In genomic region chr2:62302763-62303435, GRCh38 we compare ENCODE assay signal across 21 cellular contexts.
DNase-seq lines count a peak whose midpoint lies in the region; FAIRE-seq and TF ChIP-seq lines count a peak whose summit lies in the region.
"Had no signal": no experiment of that assay in that cellular context is flagged by ENCODE, and none has a peak within 500 bp of the region (broad histone marks: within the 10 kb centered on the region; RNA-seq: fewer than 3 reads in every experiment).

No MANE protein-coding gene starts in this region.

- H2BK15ac ChIP-seq in neuronal stem cell (ENCODE audit: low read length), result no peak overlapping the region

- no peaks in the 10 kb centered on the region for H4K20me1 ChIP-seq in osteoblast (ENCODE audit: insufficient read depth, low read length)

- H3K4me3 Mint-ChIP-seq in activated CD4-positive, alpha-beta T cell treated with anti-CD3 and anti-CD28 coated beads, Interleukin-2, amount 10 ng/mL, durations not matched to agents 24 days and 14 days, result peak overlapping the region; percentile 2
- H3K4me3 Mint-ChIP-seq in activated naive CD8-positive, alpha-beta T cell, result peak overlapping the region; percentile 68
- H3K4me3 Mint-ChIP-seq: brain had no signal

- peaks cover 55% of the 10 kb centered on the region for H3K4me1 Mint-ChIP-seq in activated CD4-positive, alpha-beta T cell treated with anti-CD3 and anti-CD28 coated beads, Interleukin-2, amount 10 ng/mL, durations not matched to agents 24 days and 14 days
- peaks cover 75% of the 10 kb centered on the region for H3K4me1 Mint-ChIP-seq in activated naive CD8-positive, alpha-beta T cell (ENCODE audit: low read depth)

- H3K23ac ChIP-seq in neuronal stem cell (ENCODE audit: low read depth, low read length, poor library complexity), result peak overlapping the region; percentile 29

- H2AFZ ChIP-seq in neuronal stem cell (ENCODE audit: low read length), result no peak overlapping the region
- no peak overlapping the region for H2AFZ ChIP-seq in osteoblast (ENCODE audit: low read length)

- H3K36me3 ChIP-seq in neuronal stem cell (replicated peaks in 1 of 2; ENCODE audit: control insufficient read depth in 2 of 2, insufficient read depth in 2 of 2, low read length in 2 of 2) (no peaks in the 10 kb centered on the region), osteoblast (ENCODE audit: insufficient read depth, low read length) (no peaks in the 10 kb centered on the region)
- H3K36me3 ChIP-seq: suprapubic skin had no signal

- peak overlapping the region; percentile 94 for H3K27ac Mint-ChIP-seq in activated CD4-positive, alpha-beta T cell treated with anti-CD3 and anti-CD28 coated beads, Interleukin-2, amount 10 ng/mL, durations not matched to agents 24 days and 14 days
- peak overlapping the region; percentile 99 for H3K27ac Mint-ChIP-seq in activated naive CD8-positive, alpha-beta T cell
- H3K27ac Mint-ChIP-seq: brain had no signal

- H3K4me1 ChIP-seq in neuronal stem cell (ENCODE audit: control insufficient read depth in 2 of 2, insufficient read depth in 1 of 2, low read depth in 1 of 2, low read length in 2 of 2), result peaks cover 14 to 23% of the 10 kb centered on the region in 2 donors
- peaks cover 4% of the 10 kb centered on the region for H3K4me1 ChIP-seq in osteoblast (ENCODE audit: insufficient read depth, low read length)

- no peak overlapping the region for H2BK120ac ChIP-seq in neuronal stem cell (ENCODE audit: low read depth, low read length)

- peaks cover 1% of the 10 kb centered on the region for H3K27me3 Mint-ChIP-seq in activated CD4-positive, alpha-beta T cell treated with anti-CD3 and anti-CD28 coated beads, Interleukin-2, amount 10 ng/mL, durations not matched to agents 24 days and 14 days
- no peaks in the 10 kb centered on the region for H3K27me3 Mint-ChIP-seq in activated naive CD8-positive, alpha-beta T cell

- H4K8ac ChIP-seq in neuronal stem cell (ENCODE audit: low read depth, low read length), result no peak overlapping the region

- no peaks in the 10 kb centered on the region for H3K79me1 ChIP-seq in neuronal stem cell (ENCODE audit: low read depth, low read length)

- H3K9me3 Mint-ChIP-seq in activated CD4-positive, alpha-beta T cell treated with anti-CD3 and anti-CD28 coated beads, Interleukin-2, amount 10 ng/mL, durations not matched to agents 24 days and 14 days, result no peaks in the 10 kb centered on the region
- H3K9me3 Mint-ChIP-seq in activated naive CD8-positive, alpha-beta T cell (ENCODE audit: low read depth), result peaks cover 4% of the 10 kb centered on the region

- no peak for DNase-seq in activated CD4-positive, alpha-beta T cell treated with anti-CD3 and anti-CD28 coated beads, Interleukin-2, amount 10 ng/mL, durations not matched to agents 24 days and 14 days
- no peak for DNase-seq in activated CD4-positive, alpha-beta T cell treated with anti-CD3 and anti-CD28 coated beads for 4 hours
- no peak for DNase-seq in GM19239 (ENCODE audit: insufficient read length, low spot score)
- no peak for DNase-seq in neuronal stem cell (ENCODE audit: low spot score)
- DNase-seq in ecto neural progenitor cell (ENCODE audit: low spot score), result no peak
- no peak for DNase-seq in AG08395 (ENCODE audit: low spot score)
- DNase-seq in osteoblast (ENCODE audit: insufficient read length, low spot score, missing footprints), result no peak
- DNase-seq: activated CD4-positive, alpha-beta T cell treated with anti-CD3 and anti-CD28 coated beads, Interleukin-2, amount 50 U/mL, for 1 hour; activated effector memory CD4-positive, alpha-beta T cell treated with Interleukin-2 at 50 U/mL for 16 hours; DMS53; posterior cingulate gyrus; SK-N-SH; stimulated activated CD4-positive, alpha-beta T cell treated with anti-CD3 and anti-CD28 coated beads, Interleukin-2, amount 100 ng/mL, for 48 hours had no signal

- intact Hi-C loops in activated CD4-positive, alpha-beta T cell treated with anti-CD3 and anti-CD28 coated beads, Interleukin-2, amount 10 ng/mL, durations not matched to agents 24 days and 14 days (cut with micrococcal nuclease), result loop anchor here (10.0 kb wide), 2 partner anchors 402 to 1288 kb away; partner anchors contain the start of genes EHBP1, PEX13 and PUS10

- peak overlapping the region; percentile 57 for H2AK5ac ChIP-seq in neuronal stem cell (ENCODE audit: low read depth, low read length)

- H3K4me3 ChIP-seq in neuronal stem cell (ENCODE audit: low read length in 2 of 2), result no peak overlapping the region
- H3K4me3 ChIP-seq in osteoblast (ENCODE audit: insufficient read depth, low read length), result no peak overlapping the region
- H3K4me3 ChIP-seq: coronary artery, lung, suprapubic skin had no signal

- H3K18ac ChIP-seq in neuronal stem cell (ENCODE audit: low read length), result peak overlapping the region; percentile 36

- H3K14ac ChIP-seq in neuronal stem cell (ENCODE audit: low read length), result no peak overlapping the region

- no peak overlapping the region for H2BK5ac ChIP-seq in neuronal stem cell (ENCODE audit: low read length)

- peak overlapping the region; percentile 51 for H3K9ac ChIP-seq in neuronal stem cell (ENCODE audit: low read depth, low read length, poor library complexity)
- H3K9ac ChIP-seq: SK-N-SH had no signal

- H3K27ac ChIP-seq in neuronal stem cell (replicated peaks; ENCODE audit: low read length) (no peak overlapping the region), osteoblast (ENCODE audit: low read depth, low read length) (no peak overlapping the region)
- H3K27ac ChIP-seq: C4-2B, coronary artery, suprapubic skin had no signal

- no peak for TF ChIP-seq CTCF in osteoblast (IDR thresholded peaks at IDR 0.05; ENCODE audit: extremely low read depth, low read depth, low read length)

- H3K4ac ChIP-seq in neuronal stem cell (ENCODE audit: low read length), result no peak overlapping the region

- H3K36me3 Mint-ChIP-seq in activated CD4-positive, alpha-beta T cell treated with anti-CD3 and anti-CD28 coated beads, Interleukin-2, amount 10 ng/mL, durations not matched to agents 24 days and 14 days (ENCODE audit: low read depth), result peaks cover 1% of the 10 kb centered on the region
- no peaks in the 10 kb centered on the region for H3K36me3 Mint-ChIP-seq in activated naive CD8-positive, alpha-beta T cell
- H3K36me3 Mint-ChIP-seq: brain had no signal

- H4K91ac ChIP-seq in neuronal stem cell (ENCODE audit: low read depth, low read length, poor library complexity), result no peak overlapping the region

- H3K79me2 ChIP-seq in osteoblast (ENCODE audit: insufficient read depth, low read length), result no peaks in the 10 kb centered on the region

- H2BK12ac ChIP-seq in neuronal stem cell (ENCODE audit: low read length), result no peak overlapping the region

- H3K4me2 ChIP-seq in neuronal stem cell (ENCODE audit: insufficient read depth, low read length, poor library complexity, severe bottlenecking) (no peak overlapping the region), osteoblast (ENCODE audit: insufficient read depth, low read length) (no peak overlapping the region)
- H3K4me2 ChIP-seq: SK-N-SH had no signal

- peaks cover 0 to 17% (median 0%) of the 10 kb centered on the region in 3 experiments for H3K27me3 ChIP-seq in neuronal stem cell (ENCODE audit: control insufficient read depth in 3 of 3, insufficient read depth in 3 of 3, low read depth in 1 of 3, low read length in 3 of 3)
- H3K27me3 ChIP-seq in osteoblast (ENCODE audit: insufficient read depth, low read length), result no peaks in the 10 kb centered on the region
- H3K27me3 ChIP-seq: suprapubic skin had no signal

- FAIRE-seq in GM19239 (lab: Jason Lieb, UNC), result peak; percentile 79
- FAIRE-seq: islet of Langerhans, RCC 7860 had no signal

- H3K9me3 ChIP-seq in neuronal stem cell (replicated peaks in 1 of 2; ENCODE audit: control insufficient read depth in 2 of 2, insufficient read depth in 1 of 2, low read depth in 1 of 2, low read length in 2 of 2), result no peaks in the 10 kb centered on the region
- H3K9me3 ChIP-seq in osteoblast (ENCODE audit: low read depth, low read length), result no peaks in the 10 kb centered on the region
- H3K9me3 ChIP-seq: SK-N-SH, suprapubic skin had no signal

- no CpG with 5 or more reads among the region's 4 CpGs for WGBS in neuronal stem cell (ENCODE audit: extremely low coverage in 2 of 2, insufficient read length in 2 of 2, insufficient replicate concordance in 1 of 2), 2 donors
